Comparison of ENCODE assay signal across 1 cellular context in genomic region chr2:195382186-195382585, GRCh38.
TF ChIP-seq lines count a peak whose summit lies in the region.

No MANE protein-coding gene starts in this region.

TF ChIP-seq in GM12878, 131 proteins besides CTCF, POLR2A, EP300 and RAD21 (continued from another document):
- TF ChIP-seq, protein P1, sequence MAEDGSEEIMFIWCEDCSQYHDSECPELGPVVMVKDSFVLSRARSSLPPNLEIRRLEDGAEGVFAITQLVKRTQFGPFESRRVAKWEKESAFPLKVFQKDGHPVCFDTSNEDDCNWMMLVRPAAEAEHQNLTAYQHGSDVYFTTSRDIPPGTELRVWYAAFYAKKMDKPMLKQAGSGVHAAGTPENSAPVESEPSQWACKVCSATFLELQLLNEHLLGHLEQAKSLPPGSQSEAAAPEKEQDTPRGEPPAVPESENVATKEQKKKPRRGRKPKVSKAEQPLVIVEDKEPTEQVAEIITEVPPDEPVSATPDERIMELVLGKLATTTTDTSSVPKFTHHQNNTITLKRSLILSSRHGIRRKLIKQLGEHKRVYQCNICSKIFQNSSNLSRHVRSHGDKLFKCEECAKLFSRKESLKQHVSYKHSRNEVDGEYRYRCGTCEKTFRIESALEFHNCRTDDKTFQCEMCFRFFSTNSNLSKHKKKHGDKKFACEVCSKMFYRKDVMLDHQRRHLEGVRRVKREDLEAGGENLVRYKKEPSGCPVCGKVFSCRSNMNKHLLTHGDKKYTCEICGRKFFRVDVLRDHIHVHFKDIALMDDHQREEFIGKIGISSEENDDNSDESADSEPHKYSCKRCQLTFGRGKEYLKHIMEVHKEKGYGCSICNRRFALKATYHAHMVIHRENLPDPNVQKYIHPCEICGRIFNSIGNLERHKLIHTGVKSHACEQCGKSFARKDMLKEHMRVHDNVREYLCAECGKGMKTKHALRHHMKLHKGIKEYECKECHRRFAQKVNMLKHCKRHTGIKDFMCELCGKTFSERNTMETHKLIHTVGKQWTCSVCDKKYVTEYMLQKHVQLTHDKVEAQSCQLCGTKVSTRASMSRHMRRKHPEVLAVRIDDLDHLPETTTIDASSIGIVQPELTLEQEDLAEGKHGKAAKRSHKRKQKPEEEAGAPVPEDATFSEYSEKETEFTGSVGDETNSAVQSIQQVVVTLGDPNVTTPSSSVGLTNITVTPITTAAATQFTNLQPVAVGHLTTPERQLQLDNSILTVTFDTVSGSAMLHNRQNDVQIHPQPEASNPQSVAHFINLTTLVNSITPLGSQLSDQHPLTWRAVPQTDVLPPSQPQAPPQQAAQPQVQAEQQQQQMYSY (CRISPR knock-in tag; IDR thresholded peaks at IDR 0.05), result no peak
- TF ChIP-seq ZZZ3 (IDR thresholded peaks at IDR 0.05; ENCODE audit: control insufficient read depth, insufficient read length, low read depth) (no peak), ASH2L (IDR thresholded peaks at IDR 0.05; ENCODE audit: borderline replicate concordance, low read depth) (no peak), MAX (IDR thresholded peaks at IDR 0.05; ENCODE audit: low read depth, low read length) (no peak)
